In genomic region chrX:46757593-46757992, GRCh38 we compare ENCODE assay signal across 12 cellular contexts. TPM values are rescaled to one million over a fixed set of nuclear protein-coding genes. Genes with fewer than 3 reads are reported as not detected.
DNase-seq lines count a peak whose midpoint lies in the region; ATAC-seq and TF ChIP-seq lines count a peak whose summit lies in the region.
"Had no signal": no experiment of that assay in that cellular context is flagged by ENCODE, and none has a peak within 500 bp of the region (broad histone marks: within the 10 kb centered on the region; RNA-seq: fewer than 3 reads in every experiment).

No MANE protein-coding gene starts in this region.

- H3K4me3 Mint-ChIP-seq in activated naive CD4-positive, alpha-beta T cell treated with anti-CD3 and anti-CD28 coated beads, Interleukin-2, amount 50 U/mL, for 24 hours = peak overlapping the region; percentile 92
- peak overlapping the region; percentile 96 for H3K4me3 Mint-ChIP-seq in activated CD8-positive, alpha-beta T cell treated with anti-CD3 and anti-CD28 coated beads for 36 hours

- 82% methylated on average over 8 of the region's 8 CpGs for WGBS in suprapubic skin

- H3K27me3 ChIP-seq in iPS-15b (ENCODE audit: control insufficient read depth, insufficient read depth, low read length) = no peaks in the 10 kb centered on the region
- H3K27me3 ChIP-seq in suprapubic skin = no peaks in the 10 kb centered on the region
- H3K27me3 ChIP-seq: foreskin keratinocyte had no signal

- H3K9me3 Mint-ChIP-seq in activated naive CD4-positive, alpha-beta T cell treated with anti-CD3 and anti-CD28 coated beads, Interleukin-2, amount 50 U/mL, for 24 hours = no peaks in the 10 kb centered on the region
- H3K9me3 Mint-ChIP-seq in activated naive CD4-positive, alpha-beta T cell treated with anti-CD3 and anti-CD28 coated beads, Interleukin-2, amount 50 U/mL, for 72 hours = no peaks in the 10 kb centered on the region
- no peaks in the 10 kb centered on the region for H3K9me3 Mint-ChIP-seq in activated CD8-positive, alpha-beta T cell treated with anti-CD3 and anti-CD28 coated beads for 36 hours

- H3K27ac Mint-ChIP-seq in activated naive CD4-positive, alpha-beta T cell treated with anti-CD3 and anti-CD28 coated beads, Interleukin-2, amount 50 U/mL, for 24 hours = no peak overlapping the region
- peak overlapping the region in 1 of 2 donors; percentile 85 for H3K27ac Mint-ChIP-seq in activated naive CD4-positive, alpha-beta T cell treated with anti-CD3 and anti-CD28 coated beads, Interleukin-2, amount 50 U/mL, for 72 hours
- peak overlapping the region; percentile 90 for H3K27ac Mint-ChIP-seq in activated CD8-positive, alpha-beta T cell treated with anti-CD3 and anti-CD28 coated beads for 36 hours

- no peaks in the 10 kb centered on the region for H3K27me3 Mint-ChIP-seq in activated naive CD4-positive, alpha-beta T cell treated with anti-CD3 and anti-CD28 coated beads, Interleukin-2, amount 50 U/mL, for 24 hours
- peaks cover 5% of the 10 kb centered on the region for H3K27me3 Mint-ChIP-seq in activated CD8-positive, alpha-beta T cell treated with anti-CD3 and anti-CD28 coated beads for 36 hours

- TF ChIP-seq CTCF in activated CD8-positive, alpha-beta T cell treated with anti-CD3 and anti-CD28 coated beads for 36 hours (IDR thresholded peaks at IDR 0.05) = no peak
- no peak for TF ChIP-seq CTCF in suprapubic skin (IDR thresholded peaks at IDR 0.05)

- no peak overlapping the region for H3K27ac ChIP-seq in suprapubic skin
- H3K27ac ChIP-seq: foreskin keratinocyte had no signal

- H3K36me3 ChIP-seq in iPS-15b (ENCODE audit: control insufficient read depth, insufficient read depth, low read length) = no peaks in the 10 kb centered on the region
- no peaks in the 10 kb centered on the region for H3K36me3 ChIP-seq in suprapubic skin

- H3K4me3 ChIP-seq in iPS-15b (ENCODE audit: low read depth, low read length) (peak overlapping the region; percentile 80), suprapubic skin (no peak overlapping the region)

- no peak for DNase-seq in activated naive CD4-positive, alpha-beta T cell treated with anti-CD3 and anti-CD28 coated beads, Interleukin-2, amount 50 U/mL, for 72 hours (ENCODE audit: low spot score in 2 of 2)
- DNase-seq in activated CD8-positive, alpha-beta T cell treated with anti-CD3 and anti-CD28 coated beads for 36 hours = no peak
- DNase-seq in medulla oblongata (ENCODE audit: extremely low spot score) = no peak
- no peak for DNase-seq in suprapubic skin (ENCODE audit: low spot score in 2 of 2)
- no peak for DNase-seq in posterior vena cava (ENCODE audit: low spot score)
- DNase-seq: activated CD4-positive, CD25-positive, alpha-beta regulatory T cell treated with anti-CD3 and anti-CD28 coated beads, Interleukin-2, amount 50 U/mL, for 72 hours; foreskin keratinocyte; GOT3; NCI-H1694 treated with DMSO at 0.1 percent for 48 hours had no signal

- intact Hi-C loops in activated CD8-positive, alpha-beta T cell treated with anti-CD3 and anti-CD28 coated beads for 36 hours (cut with micrococcal nuclease) = no loop called here
- intact Hi-C loops in posterior vena cava (cut with DNase I) = no loop called here

- no peaks in the 10 kb centered on the region for H3K36me3 Mint-ChIP-seq in activated naive CD4-positive, alpha-beta T cell treated with anti-CD3 and anti-CD28 coated beads, Interleukin-2, amount 50 U/mL, for 24 hours
- H3K36me3 Mint-ChIP-seq in activated naive CD4-positive, alpha-beta T cell treated with anti-CD3 and anti-CD28 coated beads, Interleukin-2, amount 50 U/mL, for 72 hours = peaks cover 0 to 7% of the 10 kb centered on the region in 2 donors
- H3K36me3 Mint-ChIP-seq in activated CD8-positive, alpha-beta T cell treated with anti-CD3 and anti-CD28 coated beads for 36 hours (ENCODE audit: low read depth) = peaks cover 6% of the 10 kb centered on the region

- H3K4me1 Mint-ChIP-seq in activated naive CD4-positive, alpha-beta T cell treated with anti-CD3 and anti-CD28 coated beads, Interleukin-2, amount 50 U/mL, for 24 hours = peaks cover 13% of the 10 kb centered on the region
- peaks cover 15% of the 10 kb centered on the region for H3K4me1 Mint-ChIP-seq in activated CD8-positive, alpha-beta T cell treated with anti-CD3 and anti-CD28 coated beads for 36 hours (ENCODE audit: low read depth)

- POLR2A ChIA-PET in activated CD8-positive, alpha-beta T cell treated with anti-CD3 and anti-CD28 coated beads for 36 hours (lab: Charles Lee) = interaction anchor here (1.7 kb wide), 1 partner anchor 25 kb away, joined by 4 read pairs; no protein-coding TSS in a partner anchor

- TF ChIP-seq POLR2A in suprapubic skin (IDR thresholded peaks at IDR 0.05) = no peak

- ATAC-seq in activated naive CD4-positive, alpha-beta T cell treated with anti-CD3 and anti-CD28 coated beads, Interleukin-2, amount 50 U/mL, for 72 hours = no peak
- ATAC-seq in activated CD8-positive, alpha-beta T cell treated with anti-CD3 and anti-CD28 coated beads for 36 hours = no peak
- ATAC-seq in GM18511 (IDR thresholded peaks at IDR 0.05; ENCODE audit: unreplicated experiment) = no peak

- H3K9me3 ChIP-seq in iPS-15b (ENCODE audit: control insufficient read depth, insufficient read depth, low read length) (no peaks in the 10 kb centered on the region), suprapubic skin (no peaks in the 10 kb centered on the region)

- H3K9ac ChIP-seq in iPS-15b (ENCODE audit: low read depth, low read length) = peak overlapping the region; percentile 54

- CTCF ChIA-PET in activated CD8-positive, alpha-beta T cell treated with anti-CD3 and anti-CD28 coated beads for 36 hours (lab: Charles Lee) = interaction anchor here (1.3 kb wide), 1 partner anchor 40 kb away, joined by 3 read pairs; no protein-coding TSS in a partner anchor

- H3K4me1 ChIP-seq in iPS-15b (ENCODE audit: control insufficient read depth, insufficient read depth, low read length) (peaks cover 4% of the 10 kb centered on the region), suprapubic skin (peaks cover 9% of the 10 kb centered on the region)

- no peak for TF ChIP-seq EP300 in suprapubic skin (IDR thresholded peaks at IDR 0.05)

RNA-seq across cellular contexts. Expression of gene SLC9A7, which starts 1.3 kb away (rescaled TPM):
- total RNA-seq in activated naive CD4-positive, alpha-beta T cell treated with anti-CD3 and anti-CD28 coated beads, Interleukin-2, amount 50 U/mL, for 72 hours = 10 to 100 TPM; 13.5 to 15.1 TPM
- 10 to 100 TPM; 16.9 to 17.0 TPM for total RNA-seq in activated CD8-positive, alpha-beta T cell treated with anti-CD3 and anti-CD28 coated beads for 36 hours
- 1 to 10 TPM; 3.1 to 7.4 (median 6.2) TPM for total RNA-seq in suprapubic skin
- total RNA-seq in posterior vena cava = 1 to 10 TPM; 1.8 to 1.9 TPM
